21 cellular contexts compared by ENCODE assay signal in the genomic region with DNA sequence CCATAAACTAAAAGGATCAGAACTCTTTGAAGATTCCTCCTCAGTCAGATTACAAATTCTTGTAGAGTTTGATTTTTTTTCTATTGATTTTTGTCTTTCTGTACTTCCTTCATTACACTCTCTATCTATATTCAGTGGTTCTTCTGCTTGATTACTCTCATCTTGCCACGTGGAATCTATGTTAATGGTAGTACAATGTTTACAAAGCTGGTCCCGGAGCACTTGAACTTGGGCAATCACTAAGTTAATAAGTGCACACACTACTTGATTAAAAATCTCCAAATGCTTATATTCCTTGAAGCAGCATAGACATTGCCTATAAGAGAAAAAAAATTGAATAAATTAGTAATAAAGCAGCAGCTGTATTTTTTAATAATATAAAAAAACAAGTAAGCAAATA.
"Had no signal": no experiment of that assay in that cellular context is flagged by ENCODE, and none has a peak within 500 bp of the region (broad histone marks: within the 10 kb centered on the region; RNA-seq: fewer than 3 reads in every experiment).

No MANE protein-coding gene starts in this region.

- H3K9me3 Mint-ChIP-seq: activated naive CD4-positive, alpha-beta T cell treated with anti-CD3 and anti-CD28 coated beads for 36 hours; activated T-cell treated with anti-CD3 and anti-CD28 coated beads, Interleukin-2, amount 50 U/mL, for 24 hours; activated T-helper 2 cell treated with anti-CD3 and anti-CD28 coated beads, Interferon-gamma antibody, Interleukin-2, Interleukin-4, amounts not matched to agents 10 μg/mL and 5 μg/mL and 100 μg/mL, durations not matched to agents 14 hours and 24 hours and 36 hours; natural killer cell had no signal

- H3K27me3 ChIP-seq: adrenal gland, foreskin keratinocyte, thyroid gland had no signal

- H3K27me3 Mint-ChIP-seq: activated T-cell treated with anti-CD3 and anti-CD28 coated beads, Interleukin-2, amount 50 U/mL, for 24 hours had no signal

- H3K4me1 ChIP-seq: foreskin keratinocyte had no signal

- H3K9me3 ChIP-seq: adrenal gland, left ventricle myocardium inferior, thyroid gland had no signal

- H3K4me3 Mint-ChIP-seq: activated CD8-positive, alpha-beta T cell treated with anti-CD3 and anti-CD28 coated beads, Interleukin-2, amount 10 ng/mL, durations not matched to agents 7 days and 5 days; activated naive CD4-positive, alpha-beta T cell treated with anti-CD3 and anti-CD28 coated beads for 36 hours; activated T-cell treated with anti-CD3 and anti-CD28 coated beads, Interleukin-2, amount 50 U/mL, for 24 hours; natural killer cell had no signal

- H3K27ac Mint-ChIP-seq: activated CD8-positive, alpha-beta T cell treated with anti-CD3 and anti-CD28 coated beads, Interleukin-2, amount 10 ng/mL, durations not matched to agents 7 days and 5 days; activated naive CD4-positive, alpha-beta T cell treated with anti-CD3 and anti-CD28 coated beads for 36 hours; activated T-cell treated with anti-CD3 and anti-CD28 coated beads, Interleukin-2, amount 50 U/mL, for 24 hours; activated T-helper 2 cell treated with anti-CD3 and anti-CD28 coated beads, Interferon-gamma antibody, Interleukin-2, Interleukin-4, amounts not matched to agents 10 μg/mL and 5 μg/mL and 100 μg/mL, durations not matched to agents 14 hours and 24 hours and 36 hours; natural killer cell had no signal

- H3K36me3 Mint-ChIP-seq: natural killer cell had no signal

- H3K27ac ChIP-seq: adrenal gland, foreskin keratinocyte, left ventricle myocardium inferior, thyroid gland had no signal

- DNase-seq: activated CD4-positive, alpha-beta T cell treated with anti-CD3 and anti-CD28 coated beads for 48 hours; activated CD4-positive, CD25-positive, alpha-beta regulatory T cell; activated CD8-positive, alpha-beta T cell treated with anti-CD3 and anti-CD28 coated beads, Interleukin-2, amount 10 ng/mL, durations not matched to agents 7 days and 5 days; activated naive CD4-positive, alpha-beta T cell treated with anti-CD3 and anti-CD28 coated beads for 36 hours; activated T-cell treated with anti-CD3 and anti-CD28 coated beads, Interleukin-2, amount 50 U/mL, for 24 hours; adrenal gland; caudate nucleus; foreskin keratinocyte; hippocampal formation; islet precursor cell; left ventricle myocardium inferior; mesendoderm; natural killer cell; stimulated activated CD4-positive, alpha-beta T cell treated with anti-CD3 and anti-CD28 coated beads, Interleukin-12 subunit alpha, Interleukin-12 subunit beta, amount 100 ng/mL, for 4 hours; stimulated activated CD4-positive, alpha-beta T cell treated with anti-CD3 and anti-CD28 coated beads, Interleukin-1b, Interleukin-23, amount 100 ng/mL, for 48 hours; stimulated activated CD8-positive, alpha-beta memory T cell treated with anti-CD3 and anti-CD28 coated beads, Interleukin-4, amount 100 ng/mL, for 48 hours; stimulated activated naive CD4-positive, alpha-beta T cell; T-helper 1 cell; T1000; thyroid gland had no signal

- H3K36me3 ChIP-seq: adrenal gland, thyroid gland had no signal

- H3K4me3 ChIP-seq: adrenal gland, left ventricle myocardium inferior, thyroid gland had no signal

- ATAC-seq: activated CD8-positive, alpha-beta T cell treated with anti-CD3 and anti-CD28 coated beads, Interleukin-2, amount 10 ng/mL, durations not matched to agents 7 days and 5 days; foreskin keratinocyte; natural killer cell had no signal
